Comparison of ENCODE assay signal across 14 cellular contexts in genomic region chr14:24238527-24239037, GRCh38. TPM values are rescaled to one million over a fixed set of nuclear protein-coding genes. Genes with fewer than 3 reads are reported as not detected.
A peak's percentile ranks its signal among the peaks of the same experiment; 100 is the strongest.
DNase-seq lines count a peak whose midpoint lies in the region; ATAC-seq and TF ChIP-seq lines count a peak whose summit lies in the region.
"Had no signal": no experiment of that assay in that cellular context is flagged by ENCODE, and none has a peak within 500 bp of the region (broad histone marks: within the 10 kb centered on the region; RNA-seq: fewer than 3 reads in every experiment).

No MANE protein-coding gene starts in this region.

- H3K9me3 ChIP-seq in OCI-LY7 (ENCODE audit: low read length) (no peaks in the 10 kb centered on the region), neutrophil (no peaks in the 10 kb centered on the region), Peyer's patch (no peaks in the 10 kb centered on the region)
- H3K9me3 ChIP-seq: A549, tibial nerve had no signal

- DNase-seq in activated CD4-positive, alpha-beta T cell treated with anti-CD3 and anti-CD28 coated beads, Interleukin-2, amount 10 ng/mL, durations not matched to agents 24 days and 14 days: no peak
- no peak for DNase-seq in activated CD4-positive, alpha-beta T cell treated with anti-CD3 and anti-CD28 coated beads, Interleukin-2, amount 50 U/mL, for 48 hours
- DNase-seq in OCI-LY7 (ENCODE audit: low spot score): no peak
- DNase-seq in chondrocyte (ENCODE audit: low spot score): no peak
- no peak for DNase-seq in Peyer's patch
- DNase-seq in NK-92 (lab: John Stamatoyannopoulos, UW; ENCODE audit: unreplicated experiment): no peak
- DNase-seq: activated CD4-positive, alpha-beta T cell treated with anti-CD3 and anti-CD28 coated beads for 1 hour; NCI-H1048; SW 1271 had no signal

- H3K79me2 ChIP-seq in OCI-LY7 (ENCODE audit: insufficient read depth, low read depth, low read length): peaks cover 26% of the 10 kb centered on the region; the same call in 1 of the 2 replicates

- no peak overlapping the region for H3K4me3 Mint-ChIP-seq in activated CD4-positive, alpha-beta T cell treated with anti-CD3 and anti-CD28 coated beads, Interleukin-2, amount 10 ng/mL, durations not matched to agents 24 days and 14 days
- no peak overlapping the region for H3K4me3 Mint-ChIP-seq in chondrocyte (ENCODE audit: unreplicated experiment)

- CTCF ChIA-PET in OCI-LY7 (lab: Charles Lee; ENCODE audit: unreplicated experiment): no interaction called here

- H3K4me2 ChIP-seq in OCI-LY7 (ENCODE audit: low read length): 0 out of 2 replicates have a peak overlapping the region, but pooled peaks have one; percentile 6
- H3K4me2 ChIP-seq: A549 had no signal

- H3K9me2 ChIP-seq in OCI-LY7 (ENCODE audit: insufficient read depth, low read length): no peaks in the 10 kb centered on the region

- no peaks in the 10 kb centered on the region for H3K9me3 Mint-ChIP-seq in activated CD4-positive, alpha-beta T cell treated with anti-CD3 and anti-CD28 coated beads, Interleukin-2, amount 10 ng/mL, durations not matched to agents 24 days and 14 days
- no peaks in the 10 kb centered on the region for H3K9me3 Mint-ChIP-seq in chondrocyte (ENCODE audit: low read depth)

- no peak for ATAC-seq in activated CD4-positive, CD25-positive, alpha-beta regulatory T cell treated with anti-CD3 and anti-CD28 coated beads, Interleukin-2, amount 50 U/mL, for 24 hours
- ATAC-seq: A549 had no signal

- intact Hi-C loops in activated CD4-positive, alpha-beta T cell treated with anti-CD3 and anti-CD28 coated beads, Interleukin-2, amount 10 ng/mL, durations not matched to agents 24 days and 14 days (cut with micrococcal nuclease): no loop called here
- intact Hi-C loops in OCI-LY7 (cut with micrococcal nuclease; ENCODE audit: unreplicated experiment): no loop called here

- peak overlapping the region; percentile 27 for H3K27ac Mint-ChIP-seq in activated CD4-positive, alpha-beta T cell treated with anti-CD3 and anti-CD28 coated beads, Interleukin-2, amount 10 ng/mL, durations not matched to agents 24 days and 14 days
- H3K27ac Mint-ChIP-seq in chondrocyte (ENCODE audit: unreplicated experiment): peak overlapping the region; percentile 50

- H3K27me3 Mint-ChIP-seq in activated CD4-positive, alpha-beta T cell treated with anti-CD3 and anti-CD28 coated beads, Interleukin-2, amount 10 ng/mL, durations not matched to agents 24 days and 14 days: no peaks in the 10 kb centered on the region
- no peaks in the 10 kb centered on the region for H3K27me3 Mint-ChIP-seq in chondrocyte (ENCODE audit: low read depth)

- TF ChIP-seq CTCF in OCI-LY7 (conservative IDR thresholded peaks at IDR 0.05; ENCODE audit: low read length) (no peak), chondrocyte (IDR thresholded peaks at IDR 0.05) (no peak), neutrophil (IDR thresholded peaks at IDR 0.05) (no peak), Peyer's patch (IDR thresholded peaks at IDR 0.05) (no peak)

- no peaks in the 10 kb centered on the region for H3K27me3 ChIP-seq in neutrophil
- no peaks in the 10 kb centered on the region for H3K27me3 ChIP-seq in Peyer's patch
- H3K27me3 ChIP-seq: tibial nerve had no signal

- BruUV-seq in OCI-LY7 (replicated peaks; lab: Mats Ljungman, UMichigan): no TSS peak

- H3K27ac ChIP-seq in OCI-LY7 (ENCODE audit: low read depth, low read length, poor library complexity, severe bottlenecking): no peak overlapping the region
- H3K27ac ChIP-seq in neutrophil: peak overlapping the region; percentile 100
- no peak overlapping the region for H3K27ac ChIP-seq in Peyer's patch
- H3K27ac ChIP-seq: A549, tibial nerve had no signal

- H2AFZ ChIP-seq in OCI-LY7 (ENCODE audit: low read length): no peak overlapping the region

- peaks cover 73% of the 10 kb centered on the region for H3K36me3 ChIP-seq in OCI-LY7 (ENCODE audit: insufficient read depth, low read length)
- H3K36me3 ChIP-seq in neutrophil: peaks cover 73% of the 10 kb centered on the region
- H3K36me3 ChIP-seq in Peyer's patch: peaks cover 0 to 61% (median 0%) of the 10 kb centered on the region in 3 donors

- no peak for TF ChIP-seq POLR2A in Peyer's patch (IDR thresholded peaks at IDR 0.05)

- H4K20me1 ChIP-seq in OCI-LY7 (ENCODE audit: insufficient read depth, low read length): no peaks in the 10 kb centered on the region

- peaks cover 67% of the 10 kb centered on the region for H3K4me1 Mint-ChIP-seq in activated CD4-positive, alpha-beta T cell treated with anti-CD3 and anti-CD28 coated beads, Interleukin-2, amount 10 ng/mL, durations not matched to agents 24 days and 14 days
- H3K4me1 Mint-ChIP-seq in chondrocyte (ENCODE audit: low read depth): peaks cover 74% of the 10 kb centered on the region

- POLR2A ChIA-PET in OCI-LY7 (lab: Charles Lee): interaction anchor here (0.6 to 1.9 kb wide), 2 partner anchors 23 to 42 kb away, joined by 3 to 5 read pairs; partner anchors contain the start of gene MDP1

- H3K36me3 Mint-ChIP-seq in activated CD4-positive, alpha-beta T cell treated with anti-CD3 and anti-CD28 coated beads, Interleukin-2, amount 10 ng/mL, durations not matched to agents 24 days and 14 days (ENCODE audit: low read depth): peaks cover 66% of the 10 kb centered on the region
- peaks cover 22% of the 10 kb centered on the region for H3K36me3 Mint-ChIP-seq in chondrocyte (ENCODE audit: low read depth)

- H3K4me3 ChIP-seq in OCI-LY7 (ENCODE audit: low read depth, low read length, poor library complexity, severe bottlenecking) (no peak overlapping the region), neutrophil (ENCODE audit: low read depth in 1 of 2, low read length in 1 of 2) (no peak overlapping the region), Peyer's patch (no peak overlapping the region)
- H3K4me3 ChIP-seq: A549, lung, tibial nerve had no signal

- H3K4me1 ChIP-seq in OCI-LY7 (ENCODE audit: insufficient read depth, low read length, poor library complexity, severe bottlenecking) (peaks cover 38% of the 10 kb centered on the region), neutrophil (ENCODE audit: control insufficient read depth in 1 of 2, insufficient read depth in 1 of 2, low read depth in 1 of 2, low read length in 1 of 2) (peaks cover 55 to 64% of the 10 kb centered on the region in 2 experiments), Peyer's patch (peaks cover 0 to 48% (median 8%) of the 10 kb centered on the region in 4 donors)

RNA-seq across cellular contexts. Expression of gene TINF2, which starts 3.8 kb away (rescaled TPM):
- 87.1 and 93.6 TPM in 2 replicates for total RNA-seq in activated CD4-positive, alpha-beta T cell treated with anti-CD3 and anti-CD28 coated beads, Interleukin-2, amount 10 ng/mL, durations not matched to agents 24 days and 14 days
- total RNA-seq in OCI-LY7 (2014; rRNA removed; shearing (Covaris generic)): 63.9 and 70.1 TPM in 2 replicates
- total RNA-seq in OCI-LY7 (2022): 76.1 and 77.5 TPM in 2 replicates
- total RNA-seq in chondrocyte: 60.1 to 85.5 TPM (median 72.6 TPM) in 3 replicates
- 10 to 100 TPM; 26.4 to 39.6 (median 36.9) TPM for total RNA-seq in Peyer's patch

RNA-seq across cellular contexts. Expression of gene GMPR2, which starts 5.9 kb away (rescaled TPM):
- 32.4 and 42.8 TPM in 2 replicates for total RNA-seq in activated CD4-positive, alpha-beta T cell treated with anti-CD3 and anti-CD28 coated beads, Interleukin-2, amount 10 ng/mL, durations not matched to agents 24 days and 14 days
- total RNA-seq in OCI-LY7 (2014; rRNA removed; shearing (Covaris generic)): 39.4 and 51.4 TPM in 2 replicates
- total RNA-seq in OCI-LY7 (2022) (61.4 and 62.3 TPM in 2 replicates), chondrocyte (43.1 to 66.5 TPM (median 47.9 TPM) in 3 replicates), Peyer's patch (10 to 100 TPM; 52.7 to 59.4 (median 55.3) TPM)

RNA-seq across cellular contexts. Expression of gene NEDD8, which starts 6.4 kb away (rescaled TPM):
- 188 and 190 TPM in 2 replicates for total RNA-seq in activated CD4-positive, alpha-beta T cell treated with anti-CD3 and anti-CD28 coated beads, Interleukin-2, amount 10 ng/mL, durations not matched to agents 24 days and 14 days
- total RNA-seq in OCI-LY7 (2014; rRNA removed; shearing (Covaris generic)): 167 and 285 TPM in 2 replicates
- total RNA-seq in OCI-LY7 (2022): 174 and 182 TPM in 2 replicates
- 154 to 169 TPM (median 159 TPM) in 3 replicates for total RNA-seq in chondrocyte
- 10 to 100 TPM; 44.1 to 77.6 (median 67.9) TPM for total RNA-seq in Peyer's patch

RNA-seq across cellular contexts. Expression of gene MDP1, which starts 22.7 kb away (rescaled TPM):
- 11.6 and 13.5 TPM in 2 replicates for total RNA-seq in activated CD4-positive, alpha-beta T cell treated with anti-CD3 and anti-CD28 coated beads, Interleukin-2, amount 10 ng/mL, durations not matched to agents 24 days and 14 days
- 21.5 and 23.2 TPM in 2 replicates for total RNA-seq in OCI-LY7 (2014; rRNA removed; shearing (Covaris generic))
- total RNA-seq in OCI-LY7 (2022): 26.6 and 30.9 TPM in 2 replicates
- 23.2 to 25.7 TPM (median 23.6 TPM) in 3 replicates for total RNA-seq in chondrocyte
- total RNA-seq in Peyer's patch: 10 to 100 TPM in 2 of 4 donors, 1 to 10 TPM in 2; 7.4 to 17.5 (median 10.5) TPM

RNA-seq across cellular contexts. Expression of gene TGM1, which starts 24.4 kb away (rescaled TPM):
- 5.1 and 6.2 TPM in 2 replicates for total RNA-seq in activated CD4-positive, alpha-beta T cell treated with anti-CD3 and anti-CD28 coated beads, Interleukin-2, amount 10 ng/mL, durations not matched to agents 24 days and 14 days
- 3.0 and 5.2 TPM in 2 replicates for total RNA-seq in OCI-LY7 (2014; rRNA removed; shearing (Covaris generic))
- total RNA-seq in OCI-LY7 (2022) (5.4 and 7.0 TPM in 2 replicates), chondrocyte (3.2 to 5.0 TPM (median 3.3 TPM) in 3 replicates), Peyer's patch (10 to 100 TPM in 1 of 4 donors, 1 to 10 TPM in 3; 1.2 to 11.3 (median 5.9) TPM)
